Comparison of ENCODE assay signal across 12 cellular contexts in the genomic region with DNA sequence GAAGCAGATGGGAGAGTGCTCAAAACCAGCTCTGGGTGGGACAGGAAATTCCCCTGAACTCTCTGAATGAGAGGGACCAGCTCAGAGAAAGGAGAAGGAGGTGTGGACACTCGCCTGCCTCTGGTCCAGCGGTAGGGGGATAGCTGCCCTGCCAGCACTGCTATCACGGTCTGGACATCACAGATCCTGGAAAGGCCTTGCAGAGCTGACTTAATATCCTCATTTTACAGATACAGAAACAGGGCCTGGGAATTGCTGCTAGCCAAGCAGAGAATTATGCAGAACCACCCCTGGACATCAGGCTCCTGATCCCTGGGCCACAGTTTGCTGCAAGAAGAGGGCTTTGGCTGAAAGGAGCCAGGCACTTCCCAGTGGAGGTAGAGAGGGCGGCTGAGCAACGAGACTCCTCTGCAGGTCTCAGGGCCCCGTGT. TPM values are rescaled to one million over a fixed set of nuclear protein-coding genes. Genes with fewer than 3 reads are reported as not detected.
DNase-seq lines count a peak whose midpoint lies in the region; ATAC-seq and TF ChIP-seq lines count a peak whose summit lies in the region.
"Had no signal": no experiment of that assay in that cellular context is flagged by ENCODE, and none has a peak within 500 bp of the region (broad histone marks: within the 10 kb centered on the region; RNA-seq: fewer than 3 reads in every experiment).

No MANE protein-coding gene starts in this region.

- peak overlapping the region; percentile 97 for H3K27ac Mint-ChIP-seq in central memory CD8-positive, alpha-beta T cell (ENCODE audit: low read depth)
- H3K27ac Mint-ChIP-seq in osteocyte (ENCODE audit: unreplicated experiment) = peak overlapping the region; percentile 99

- H3K4me3 Mint-ChIP-seq in central memory CD8-positive, alpha-beta T cell = peak overlapping the region; percentile 93
- H3K4me3 Mint-ChIP-seq in osteocyte (ENCODE audit: unreplicated experiment) = no peak overlapping the region

- H3K4me1 ChIP-seq in Karpas-422 (ENCODE audit: low read length) = peaks cover 72% of the 10 kb centered on the region
- H3K4me1 ChIP-seq in osteoblast (ENCODE audit: insufficient read depth, low read length) = peaks cover 29% of the 10 kb centered on the region
- peaks cover 3 to 44% of the 10 kb centered on the region in 2 donors for H3K4me1 ChIP-seq in adrenal gland (replicated peaks in 1 of 2)
- H3K4me1 ChIP-seq: prostate gland had no signal

- H3K27me3 Mint-ChIP-seq in central memory CD8-positive, alpha-beta T cell = no peaks in the 10 kb centered on the region
- H3K27me3 Mint-ChIP-seq in osteocyte (ENCODE audit: unreplicated experiment) = no peaks in the 10 kb centered on the region

- intact Hi-C loops in adrenal gland (cut with DNase I) = loop anchor here in 1 of 2 donors (5.0 kb wide), 1 partner anchor 44 kb away; the partner anchor contains the start of gene PHF19

- H3K4me2 ChIP-seq in Karpas-422 (ENCODE audit: low read depth, low read length, poor library complexity, severe bottlenecking) (peak overlapping the region; percentile 56), osteoblast (ENCODE audit: insufficient read depth, low read length) (no peak overlapping the region)

- peak overlapping the region; percentile 95 for H3K27ac ChIP-seq in Karpas-422 (ENCODE audit: low read length)
- no peak overlapping the region for H3K27ac ChIP-seq in osteoblast (ENCODE audit: low read depth, low read length)
- H3K27ac ChIP-seq in adrenal gland = peak overlapping the region in 2 of 5 donors; percentile 44 to 78

- no peaks in the 10 kb centered on the region for H3K9me2 ChIP-seq in Karpas-422 (replicated peaks; ENCODE audit: insufficient read depth, low read length)

- H3K27me3 ChIP-seq in Karpas-422 (ENCODE audit: low read length) (no peaks in the 10 kb centered on the region), osteoblast (ENCODE audit: insufficient read depth, low read length) (no peaks in the 10 kb centered on the region), adrenal gland (no peaks in the 10 kb centered on the region)

- ATAC-seq in central memory CD8-positive, alpha-beta T cell (replicated peaks; ENCODE audit: extremely low read depth, poor library complexity, severe bottlenecking) = no peak
- no peak for ATAC-seq in GM18519 (IDR thresholded peaks at IDR 0.05; ENCODE audit: low FRiP score, unreplicated experiment)
- no peak for ATAC-seq in HG03460 (IDR thresholded peaks at IDR 0.05; ENCODE audit: unreplicated experiment)

- DNase-seq in Karpas-422 (no peak), osteocyte (ENCODE audit: extremely low spot score, unreplicated experiment) (no peak), osteoblast (ENCODE audit: insufficient read length, low spot score, missing footprints) (no peak), adrenal gland (no peak)
- no peak for DNase-seq in central memory CD8-positive, alpha-beta T cell (ENCODE audit: low spot score in 2 of 2)
- DNase-seq: DMS153, KG1, NCI-H774 had no signal

- H3K79me2 ChIP-seq in Karpas-422 (ENCODE audit: low read length) = no peaks in the 10 kb centered on the region; the same call in 1 of the 2 replicates
- H3K79me2 ChIP-seq in osteoblast (ENCODE audit: insufficient read depth, low read length) = no peaks in the 10 kb centered on the region

- TF ChIP-seq POLR2A in adrenal gland (IDR thresholded peaks at IDR 0.05) = no peak

- peaks cover 48% of the 10 kb centered on the region for H3K36me3 Mint-ChIP-seq in central memory CD8-positive, alpha-beta T cell (ENCODE audit: insufficient read depth)
- peaks cover 3% of the 10 kb centered on the region for H3K36me3 Mint-ChIP-seq in osteocyte (ENCODE audit: unreplicated experiment)

- H3K4me3 ChIP-seq in GM08714 (ENCODE audit: low read length) = peak overlapping the region; percentile 47
- H3K4me3 ChIP-seq in Karpas-422 (ENCODE audit: low read length) = peak overlapping the region; percentile 38
- H3K4me3 ChIP-seq in osteoblast (ENCODE audit: insufficient read depth, low read length) = no peak overlapping the region
- no peak overlapping the region for H3K4me3 ChIP-seq in adrenal gland
- H3K4me3 ChIP-seq: prostate gland had no signal

- TF ChIP-seq CTCF in osteocyte (IDR thresholded peaks at IDR 0.05) = no peak
- TF ChIP-seq CTCF in osteoblast (IDR thresholded peaks at IDR 0.05; ENCODE audit: extremely low read depth, low read depth, low read length) = no peak
- TF ChIP-seq CTCF in adrenal gland (IDR thresholded peaks at IDR 0.05) = no peak

- H3K9ac ChIP-seq in Karpas-422 (ENCODE audit: low read length) = peak overlapping the region; percentile 63

- H3K4me1 Mint-ChIP-seq in central memory CD8-positive, alpha-beta T cell = peaks cover 92% of the 10 kb centered on the region
- H3K4me1 Mint-ChIP-seq in osteocyte (ENCODE audit: unreplicated experiment) = peaks cover 96% of the 10 kb centered on the region

- no peak overlapping the region; the same call in 1 of the 2 replicates for H2AFZ ChIP-seq in Karpas-422 (ENCODE audit: low read length)
- no peak overlapping the region for H2AFZ ChIP-seq in osteoblast (ENCODE audit: low read length)

- H3K36me3 ChIP-seq in Karpas-422 (ENCODE audit: insufficient read depth, low read length) = peaks cover 27% of the 10 kb centered on the region; the same call in 1 of the 2 replicates
- no peaks in the 10 kb centered on the region for H3K36me3 ChIP-seq in osteoblast (ENCODE audit: insufficient read depth, low read length)
- no peaks in the 10 kb centered on the region for H3K36me3 ChIP-seq in adrenal gland (replicated peaks in 1 of 2)
- H3K36me3 ChIP-seq: prostate gland had no signal

- 62 to 85% (median 69%) methylated on average over 5 to 6 of the region's 6 CpGs for WGBS in adrenal gland, 4 donors

- H3K9me3 ChIP-seq in Karpas-422 (ENCODE audit: low read length) = no peaks in the 10 kb centered on the region
- H3K9me3 ChIP-seq in osteoblast (ENCODE audit: low read depth, low read length) = no peaks in the 10 kb centered on the region
- H3K9me3 ChIP-seq in adrenal gland (replicated peaks in 1 of 3) = no peaks in the 10 kb centered on the region
- H3K9me3 ChIP-seq: prostate gland had no signal

- no peaks in the 10 kb centered on the region for H3K9me3 Mint-ChIP-seq in central memory CD8-positive, alpha-beta T cell
- H3K9me3 Mint-ChIP-seq in osteocyte (ENCODE audit: unreplicated experiment) = peaks cover 2% of the 10 kb centered on the region

- no peaks in the 10 kb centered on the region for H4K20me1 ChIP-seq in Karpas-422 (ENCODE audit: insufficient read depth, low read depth, low read length)
- no peaks in the 10 kb centered on the region for H4K20me1 ChIP-seq in osteoblast (ENCODE audit: insufficient read depth, low read length)

RNA-seq across cellular contexts. Expression of gene TRAF1, which starts 4.8 kb away (rescaled TPM):
- total RNA-seq in Karpas-422 (2014; rRNA removed; shearing (Covaris generic); ENCODE audit: low replicate concordance) = 18.8 and 23.8 TPM in 2 replicates
- total RNA-seq in osteocyte = 7.1 and 7.8 TPM in 2 replicates
- total RNA-seq in osteoblast = 0.88 and 1.8 TPM in 2 replicates
- 10 to 100 TPM in 2 of 8 donors, 1 to 10 TPM in 6; 1.6 to 11.7 (median 6.1) TPM for total RNA-seq in adrenal gland
- polyA plus RNA-seq in adrenal gland = 10 to 100 TPM in 2 of 3 donors, 1 to 10 TPM in 1; 2.4 to 42.7 (median 30.3) TPM

RNA-seq across cellular contexts. Expression of gene PHF19, which starts 44.8 kb away (rescaled TPM):
- total RNA-seq in Karpas-422 (2014; rRNA removed; shearing (Covaris generic); ENCODE audit: low replicate concordance) = 34.8 and 76.9 TPM in 2 replicates
- total RNA-seq in osteocyte (194 and 212 TPM in 2 replicates), osteoblast (13.8 and 16.6 TPM in 2 replicates), adrenal gland (10 to 100 TPM; 17.2 to 61.8 (median 24.0) TPM)
- polyA plus RNA-seq in adrenal gland = 10 to 100 TPM; 13.6 to 39.7 (median 29.7) TPM

Comparison
In these comparisons a context has a peak if more than half of its experiments do, and no peak if none do; other contexts are left out.
1. H3K4me3 ChIP-seq: peak in GM08714 (single experiment) and Karpas-422 (single experiment); none in osteoblast (single experiment) and adrenal gland (0 of 4).